ENCODE assay signal across 17 cellular contexts in the genomic region with DNA sequence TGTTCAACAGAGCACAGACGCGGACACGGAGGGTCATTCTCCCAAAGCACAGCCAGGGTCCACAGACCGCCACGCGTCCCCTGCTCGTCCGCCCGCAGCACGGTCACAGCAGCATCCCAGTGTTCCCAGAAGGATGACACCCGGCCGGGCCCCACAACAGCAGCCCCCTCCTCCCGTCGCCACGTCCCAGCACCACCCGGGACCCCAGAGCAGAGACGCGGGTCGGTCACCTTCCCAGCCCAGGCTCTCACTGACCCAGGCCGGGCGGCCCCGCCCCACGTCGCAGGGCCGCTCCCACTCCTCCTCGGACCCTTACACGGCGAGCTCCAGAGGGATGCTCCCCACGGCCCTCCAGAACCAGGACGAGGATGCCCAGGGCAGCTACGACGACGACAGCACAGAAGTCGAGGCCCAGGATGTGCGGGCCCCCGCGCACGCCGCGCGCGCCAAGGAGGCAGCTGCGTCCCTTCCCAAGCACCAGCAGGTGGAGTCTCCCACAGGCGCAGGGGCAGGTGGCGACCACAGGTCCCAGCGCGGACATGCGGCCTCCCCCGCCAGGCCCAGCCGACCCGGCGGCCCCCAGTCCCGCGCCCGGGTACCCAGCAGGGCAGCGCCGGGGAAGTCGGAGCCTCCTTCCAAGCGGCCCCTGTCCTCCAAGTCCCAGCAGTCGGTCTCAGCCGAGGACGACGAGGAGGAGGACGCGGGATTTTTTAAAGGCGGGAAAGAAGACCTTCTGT.
DNase-seq lines count a peak whose midpoint lies in the region; ATAC-seq, FAIRE-seq and TF ChIP-seq lines count a peak whose summit lies in the region.
"Had no signal": no experiment of that assay in that cellular context is flagged by ENCODE, and none has a peak within 500 bp of the region (broad histone marks: within the 10 kb centered on the region; RNA-seq: fewer than 3 reads in every experiment).

No MANE protein-coding gene starts in this region.

- ATAC-seq in HepG2 (peak; percentile 62), gastrocnemius medialis (no peak), HG03097 (IDR thresholded peaks at IDR 0.05; ENCODE audit: low FRiP score, unreplicated experiment) (no peak)
- ATAC-seq: esophagus mucosa, mucosa of descending colon had no signal

- no peak overlapping the region for H3K27ac ChIP-seq in endodermal cell (ENCODE audit: low read depth, low read length)
- H3K27ac ChIP-seq in HepG2 (ENCODE audit: extremely low read length, insufficient read depth, low read length): no peak overlapping the region
- H3K27ac ChIP-seq in gastrocnemius medialis: no peak overlapping the region
- no peak overlapping the region for H3K27ac ChIP-seq in RWPE1

- TF ChIP-seq EP300 in HepG2 (IDR thresholded peaks at IDR 0.05; ENCODE audit: low read depth in 2 of 2, low read length in 2 of 2): no peak
- no peak for TF ChIP-seq EP300 in HepG2 (CRISPR knock-in tag; IDR thresholded peaks at IDR 0.05; ENCODE audit: borderline replicate concordance)

- TF ChIP-seq RAD21 in HepG2 (CRISPR knock-in tag; IDR thresholded peaks at IDR 0.05): no peak

- CTCF ChIA-PET in HepG2 (lab: Yijun Ruan, JAX; ENCODE audit: low intra/inter-chr PET ratio, low total read pairs): no interaction called here
- CTCF ChIA-PET in RWPE1 (lab: Yijun Ruan, JAX): interaction anchor here (0.6 kb wide), 1 partner anchor 23 kb away, joined by 3 read pairs; no protein-coding TSS in a partner anchor

- no peaks in the 10 kb centered on the region for H3K36me3 Mint-ChIP-seq in endodermal cell (ENCODE audit: low read depth)
- H3K36me3 Mint-ChIP-seq: activated naive CD8-positive, alpha-beta T cell treated with anti-CD3 and anti-CD28 coated beads, Interleukin-2, amount 10 ng/mL, durations not matched to agents 7 days and 5 days; CD14-positive monocyte had no signal

- TF ChIP-seq CTCF in endodermal cell (conservative IDR thresholded peaks at IDR 0.05) (peak; percentile 72), HepG2 (CRISPR knock-in tag; IDR thresholded peaks at IDR 0.05) (0 out of 2 replicates have a peak, but pooled peaks have one; percentile 10), gastrocnemius medialis (IDR thresholded peaks at IDR 0.05 in 4 of 5, conservative IDR thresholded peaks at IDR 0.05 in 1 of 5) (no peak), RWPE1 (conservative IDR thresholded peaks at IDR 0.05; ENCODE audit: low read depth) (no peak)

- H3K9ac ChIP-seq in endodermal cell (ENCODE audit: extremely low read depth, low read length, poor library complexity, severe bottlenecking) (no peak overlapping the region), HepG2 (ENCODE audit: insufficient read depth, low read depth, low read length) (no peak overlapping the region)

- TF ChIP-seq POLR2A in HepG2 (IDR thresholded peaks at IDR 0.05; ENCODE audit: insufficient read depth in 1 of 2, low read depth in 2 of 2, low read length in 2 of 2): no peak
- no peak for TF ChIP-seq POLR2A in gastrocnemius medialis (IDR thresholded peaks at IDR 0.05)

- in situ Hi-C loops in HepG2 (cut with HindIII; ENCODE audit: extremely low pct_ligation_motif_present, low pct_unique_long_range_greater_than_20kb) (no loop called here), gastrocnemius medialis (cut with MboI; ENCODE audit: low sequenced_read_pairs in 4 of 4) (no loop called here)

- no peaks in the 10 kb centered on the region for H4K20me1 ChIP-seq in HepG2 (ENCODE audit: insufficient read depth, low read length)

- H3K27ac Mint-ChIP-seq in endodermal cell: no peak overlapping the region
- H3K27ac Mint-ChIP-seq: activated naive CD8-positive, alpha-beta T cell treated with anti-CD3 and anti-CD28 coated beads, Interleukin-2, amount 10 ng/mL, durations not matched to agents 7 days and 5 days had no signal

- H3K4me2 ChIP-seq in HepG2 (ENCODE audit: low read depth, low read length): no peak overlapping the region

- H3K4me1 ChIP-seq in endodermal cell (ENCODE audit: control insufficient read depth, insufficient read depth, low read length) (no peaks in the 10 kb centered on the region), HepG2 (ENCODE audit: insufficient read depth, low read length) (no peaks in the 10 kb centered on the region), gastrocnemius medialis (no peaks in the 10 kb centered on the region)

- intact Hi-C loops in HepG2 (cut with micrococcal nuclease; ENCODE audit: unreplicated experiment): no loop called here
- intact Hi-C loops in gastrocnemius medialis (cut with DNase I; ENCODE audit: low total_unique reads): no loop called here

- no peaks in the 10 kb centered on the region for H3K9me3 Mint-ChIP-seq in endodermal cell
- H3K9me3 Mint-ChIP-seq: activated naive CD8-positive, alpha-beta T cell treated with anti-CD3 and anti-CD28 coated beads, Interleukin-2, amount 10 ng/mL, durations not matched to agents 7 days and 5 days had no signal

- H3K4me3 ChIP-seq in endodermal cell (ENCODE audit: low read length) (no peak overlapping the region), HepG2 (replicated peaks in 1 of 3; ENCODE audit: insufficient read depth in 1 of 3, low read depth in 2 of 3, low read length in 3 of 3) (no peak overlapping the region), gastrocnemius medialis (peak overlapping the region in 3 of 4 donors; percentile 1 to 19 (median 6))
- H3K4me3 ChIP-seq: mucosa of descending colon had no signal

- POLR2A ChIA-PET in HepG2 (lab: Yijun Ruan, JAX) (no interaction called here), RWPE1 (lab: Yijun Ruan, JAX; ENCODE audit: low non-redundant PET) (no interaction called here)

- H3K36me3 ChIP-seq in endodermal cell (ENCODE audit: control insufficient read depth, insufficient read depth, low read length) (no peaks in the 10 kb centered on the region), HepG2 (replicated peaks in 1 of 2; ENCODE audit: control insufficient read depth in 1 of 2, insufficient read depth in 2 of 2, low read length in 2 of 2) (no peaks in the 10 kb centered on the region), gastrocnemius medialis (no peaks in the 10 kb centered on the region)

- H3K79me2 ChIP-seq in HepG2 (ENCODE audit: insufficient read depth, low read length): no peaks in the 10 kb centered on the region

- no peak overlapping the region for H2AFZ ChIP-seq in HepG2 (ENCODE audit: low read length)

- H3K9me3 ChIP-seq in endodermal cell (ENCODE audit: control insufficient read depth, low read length) (no peaks in the 10 kb centered on the region), HepG2 (ENCODE audit: low read length) (no peaks in the 10 kb centered on the region), gastrocnemius medialis (no peaks in the 10 kb centered on the region)
- H3K9me3 ChIP-seq: mucosa of descending colon had no signal

- DNase-seq in NCI-H2171 treated with DMSO at 0.1 percent for 48 hours (lab: John Stamatoyannopoulos, UW) (peak; percentile 21), NCI-H2171 (lab: John Stamatoyannopoulos, UW) (no peak), endodermal cell (peak; percentile 82), HepG2 (ENCODE audit: low spot score) (no peak), gastrocnemius medialis (no peak), RWPE1 (ENCODE audit: low spot score) (no peak), NCI-H146 (lab: John Stamatoyannopoulos, UW) (no peak)
- DNase-seq: activated CD4-positive, alpha-beta T cell treated with anti-CD3 and anti-CD28 coated beads for 4 hours; activated naive CD8-positive, alpha-beta T cell treated with anti-CD3 and anti-CD28 coated beads, Interleukin-2, amount 10 ng/mL, durations not matched to agents 7 days and 5 days; activated T-cell treated with anti-CD3 and anti-CD28 coated beads for 4 hours; hippocampal formation; mucosa of descending colon; NCI-H524 treated with DMSO at 0.1 percent for 48 hours; stimulated activated naive CD4-positive, alpha-beta T cell had no signal

- 24 to 37% methylated on average over 19 to 66 of the region's 66 CpGs for WGBS in endodermal cell (ENCODE audit: insufficient coverage in 1 of 2, insufficient read length in 1 of 2), 2 experiments
- 45% methylated on average over 27 of the region's 66 CpGs for WGBS in HepG2 (ENCODE audit: low lambda C conversion rate)

- H3K27me3 ChIP-seq in endodermal cell (ENCODE audit: control insufficient read depth, insufficient read depth, low read length, poor library complexity, severe bottlenecking) (peaks cover 71% of the 10 kb centered on the region), HepG2 (ENCODE audit: control insufficient read depth in 1 of 2, insufficient read depth in 2 of 2, low read length in 2 of 2) (peaks cover 4 to 45% of the 10 kb centered on the region in 2 experiments; a peak in 3 of 5 replicates), gastrocnemius medialis (peaks cover 0 to 29% (median 19%) of the 10 kb centered on the region in 3 donors)

- H3K4me1 Mint-ChIP-seq in endodermal cell: no peaks in the 10 kb centered on the region
- H3K4me1 Mint-ChIP-seq: activated naive CD8-positive, alpha-beta T cell treated with anti-CD3 and anti-CD28 coated beads, Interleukin-2, amount 10 ng/mL, durations not matched to agents 7 days and 5 days; CD14-positive monocyte had no signal

- no TSS peak for BruUV-seq in HepG2 (replicated peaks; lab: Mats Ljungman, UMichigan)

- peaks cover 56% of the 10 kb centered on the region for H3K27me3 Mint-ChIP-seq in endodermal cell (ENCODE audit: insufficient read depth)

- FAIRE-seq in HepG2 (lab: Jason Lieb, UNC): no peak

- peak overlapping the region; percentile 45 for H3K4me3 Mint-ChIP-seq in endodermal cell
- H3K4me3 Mint-ChIP-seq: activated naive CD8-positive, alpha-beta T cell treated with anti-CD3 and anti-CD28 coated beads, Interleukin-2, amount 10 ng/mL, durations not matched to agents 7 days and 5 days had no signal

TF ChIP-seq in HepG2, 621 proteins besides CTCF, POLR2A, EP300 and RAD21:
- TF ChIP-seq HDAC2 (CRISPR knock-in tag; IDR thresholded peaks at IDR 0.05) (no peak), WIZ (CRISPR knock-in tag; IDR thresholded peaks at IDR 0.05) (no peak), SP140L (CRISPR knock-in tag; IDR thresholded peaks at IDR 0.05; ENCODE audit: borderline replicate concordance) (no peak), MATR3 (CRISPR knock-in tag; IDR thresholded peaks at IDR 0.05) (no peak), ZNF326 (CRISPR knock-in tag; IDR thresholded peaks at IDR 0.05; ENCODE audit: borderline replicate concordance) (no peak), SRSF4 (IDR thresholded peaks at IDR 0.05; ENCODE audit: low read depth, low read length, poor library complexity, severe bottlenecking) (no peak), ZNF251 (CRISPR knock-in tag; IDR thresholded peaks at IDR 0.05) (no peak), ZNF644 (CRISPR knock-in tag; IDR thresholded peaks at IDR 0.05; ENCODE audit: low read depth) (no peak), GATA4 (IDR thresholded peaks at IDR 0.05; ENCODE audit: borderline replicate concordance, low read depth) (no peak), JUNB (CRISPR knock-in tag; IDR thresholded peaks at IDR 0.05; ENCODE audit: borderline replicate concordance) (no peak), PAF1 (CRISPR knock-in tag; IDR thresholded peaks at IDR 0.05) (no peak), MTF1 (CRISPR knock-in tag; IDR thresholded peaks at IDR 0.05) (no peak), ZNF263 (CRISPR knock-in tag; IDR thresholded peaks at IDR 0.05) (no peak), ZNF703 (CRISPR knock-in tag; IDR thresholded peaks at IDR 0.05; ENCODE audit: borderline replicate concordance) (no peak), ZMYM2 (CRISPR knock-in tag; IDR thresholded peaks at IDR 0.05) (no peak)

Comparison
In these comparisons a context has a peak if more than half of its experiments do, and no peak if none do; other contexts are left out.
1. DNase-seq: peak in NCI-H2171 treated with DMSO at 0.1 percent for 48 hours (single experiment) and endodermal cell (single experiment); none in NCI-H2171 (single experiment), HepG2 (single experiment), gastrocnemius medialis (0 of 2), RWPE1 (single experiment) and NCI-H146 (single experiment).
2. H3K4me3 ChIP-seq: peak in gastrocnemius medialis (3 of 4); none in endodermal cell (single experiment) and HepG2 (0 of 3).
3. CTCF ChIP-seq: peak in endodermal cell (single experiment) and HepG2 (single experiment); none in gastrocnemius medialis (0 of 5) and RWPE1 (single experiment).